ENCODE assay signal across 1 cellular context in genomic region chr4:76177709-76178108, GRCh38.
A peak's percentile ranks its signal among the peaks of the same experiment; 100 is the strongest.
TF ChIP-seq lines count a peak whose summit lies in the region.

No MANE protein-coding gene starts in this region.

TF ChIP-seq in IMR-90, 13 proteins besides CTCF, POLR2A, EP300 and RAD21:
- TF ChIP-seq CEBPB (IDR thresholded peaks at IDR 0.05; ENCODE audit: low read depth, low read length) (0 out of 2 replicates have a peak, but pooled peaks have one; percentile 13), CHD1 (IDR thresholded peaks at IDR 0.05; ENCODE audit: low read depth, low read length) (no peak)
TF ChIP-seq in IMR-90: peak in this region for 1.
